ENCODE assay signal across 27 cellular contexts in genomic region chr16:53558665-53559064, GRCh38.
"Had no signal": no experiment of that assay in that cellular context is flagged by ENCODE, and none has a peak within 500 bp of the region (broad histone marks: within the 10 kb centered on the region; RNA-seq: fewer than 3 reads in every experiment).

No MANE protein-coding gene starts in this region.

- H3K4me1 ChIP-seq: gastrocnemius medialis, lower lobe of right lung, suprapubic skin, tibial artery, upper lobe of right lung had no signal

- H3K27ac ChIP-seq: brain microvascular endothelial cell, gastrocnemius medialis, lower lobe of right lung, ovary, suprapubic skin, tibial artery, upper lobe of right lung, VCaP had no signal

- H3K36me3 Mint-ChIP-seq: activated naive CD4-positive, alpha-beta T cell treated with anti-CD3 and anti-CD28 coated beads, Interleukin-2, amount 10 ng/mL, durations not matched to agents 7 days and 5 days; activated naive CD8-positive, alpha-beta T cell treated with anti-CD3 and anti-CD28 coated beads, Interleukin-2, amount 10 ng/mL, durations not matched to agents 7 days and 5 days had no signal

- H3K9me3 ChIP-seq: gastrocnemius medialis, lower lobe of right lung, mucosa of descending colon, ovary, suprapubic skin, tibial artery, upper lobe of right lung had no signal

- H3K9me3 Mint-ChIP-seq: activated naive CD4-positive, alpha-beta T cell treated with anti-CD3 and anti-CD28 coated beads, Interleukin-2, amount 10 ng/mL, durations not matched to agents 7 days and 5 days; activated naive CD8-positive, alpha-beta T cell treated with anti-CD3 and anti-CD28 coated beads, Interleukin-2, amount 10 ng/mL, durations not matched to agents 7 days and 5 days; effector memory CD8-positive, alpha-beta T cell; nephron had no signal

- H3K4me3 Mint-ChIP-seq: activated naive CD4-positive, alpha-beta T cell treated with anti-CD3 and anti-CD28 coated beads, Interleukin-2, amount 10 ng/mL, durations not matched to agents 7 days and 5 days; activated naive CD8-positive, alpha-beta T cell treated with anti-CD3 and anti-CD28 coated beads, Interleukin-2, amount 10 ng/mL, durations not matched to agents 7 days and 5 days; effector memory CD8-positive, alpha-beta T cell; nephron had no signal

- H3K27me3 ChIP-seq: brain microvascular endothelial cell, gastrocnemius medialis, ovary, suprapubic skin, tibial artery, upper lobe of right lung had no signal

- H3K27me3 Mint-ChIP-seq: activated naive CD4-positive, alpha-beta T cell treated with anti-CD3 and anti-CD28 coated beads, Interleukin-2, amount 10 ng/mL, durations not matched to agents 7 days and 5 days; activated naive CD8-positive, alpha-beta T cell treated with anti-CD3 and anti-CD28 coated beads, Interleukin-2, amount 10 ng/mL, durations not matched to agents 7 days and 5 days; effector memory CD8-positive, alpha-beta T cell had no signal

- H3K4me3 ChIP-seq: gastrocnemius medialis, lower lobe of right lung, mucosa of descending colon, ovary, suprapubic skin, tibial artery, upper lobe of right lung had no signal

- DNase-seq: activated CD4-positive, alpha-beta T cell treated with anti-CD3 and anti-CD28 coated beads for 4 hours; activated CD4-positive, alpha-beta T cell treated with anti-CD3 and anti-CD28 coated beads, Interleukin-2, amount 50 U/mL, for 48 hours; activated CD8-positive, alpha-beta memory T cell treated with anti-CD3 and anti-CD28 coated beads for 24 hours; activated effector memory CD4-positive, alpha-beta T cell treated with Interleukin-2 at 50 U/mL for 16 hours; activated naive CD4-positive, alpha-beta T cell treated with anti-CD3 and anti-CD28 coated beads, Interleukin-2, amount 10 ng/mL, durations not matched to agents 7 days and 5 days; activated naive CD8-positive, alpha-beta T cell treated with anti-CD3 and anti-CD28 coated beads, Interleukin-2, amount 10 ng/mL, durations not matched to agents 7 days and 5 days; brain microvascular endothelial cell; caudate nucleus; cortex of kidney; effector memory CD8-positive, alpha-beta T cell; erythroblast; gastrocnemius medialis; glutamatergic neuron; hippocampal formation; lower lobe of right lung; mesenchymal stem cell; mucosa of descending colon; ovary; stimulated activated CD4-positive, alpha-beta T cell treated with anti-CD3 and anti-CD28 coated beads, Interleukin-15, amount 100 ng/mL, for 24 hours; stimulated activated CD4-positive, alpha-beta T cell treated with anti-CD3 and anti-CD28 coated beads, Interleukin-2, amount 100 ng/mL, for 24 hours; stimulated activated naive CD4-positive, alpha-beta T cell; tibial artery; upper lobe of right lung had no signal

- H3K36me3 ChIP-seq: brain microvascular endothelial cell, gastrocnemius medialis, lower lobe of right lung, ovary, suprapubic skin, tibial artery, upper lobe of right lung had no signal

- H3K27ac Mint-ChIP-seq: activated naive CD4-positive, alpha-beta T cell treated with anti-CD3 and anti-CD28 coated beads, Interleukin-2, amount 10 ng/mL, durations not matched to agents 7 days and 5 days; activated naive CD8-positive, alpha-beta T cell treated with anti-CD3 and anti-CD28 coated beads, Interleukin-2, amount 10 ng/mL, durations not matched to agents 7 days and 5 days; effector memory CD8-positive, alpha-beta T cell; nephron; progenitor cell of endocrine pancreas had no signal

- ATAC-seq: effector memory CD8-positive, alpha-beta T cell; gastrocnemius medialis; mucosa of descending colon; upper lobe of right lung had no signal

- H3K4me1 Mint-ChIP-seq: activated naive CD4-positive, alpha-beta T cell treated with anti-CD3 and anti-CD28 coated beads, Interleukin-2, amount 10 ng/mL, durations not matched to agents 7 days and 5 days; activated naive CD8-positive, alpha-beta T cell treated with anti-CD3 and anti-CD28 coated beads, Interleukin-2, amount 10 ng/mL, durations not matched to agents 7 days and 5 days had no signal
